18 cellular contexts compared by ENCODE assay signal in genomic region chr7:23226841-23227450, GRCh38. TPM values are rescaled to one million over a fixed set of nuclear protein-coding genes. Genes with fewer than 3 reads are reported as not detected.
A peak's percentile ranks its signal among the peaks of the same experiment; 100 is the strongest.
DNase-seq lines count a peak whose midpoint lies in the region; ATAC-seq and TF ChIP-seq lines count a peak whose summit lies in the region.
"Had no signal": no experiment of that assay in that cellular context is flagged by ENCODE, and none has a peak within 500 bp of the region (broad histone marks: within the 10 kb centered on the region; RNA-seq: fewer than 3 reads in every experiment).

No MANE protein-coding gene starts in this region.

- H3K9me3 ChIP-seq in tibial nerve: peaks cover 0 to 5% (median 0%) of the 10 kb centered on the region in 4 donors
- H3K9me3 ChIP-seq: SK-N-SH had no signal

- H3K27me3 Mint-ChIP-seq in activated T-helper 1 cell treated with anti-CD3 and anti-CD28 coated beads, Interleukin-12 subunit alpha, Interleukin-12 subunit beta, Interleukin-2, Interleukin-4 antibody, amounts not matched to agents 30 ng/mL and 10 ng/mL and 1 ng/mL, durations not matched to agents 14 hours and 24 hours and 36 hours (ENCODE audit: insufficient read depth): peaks cover 7% of the 10 kb centered on the region

- H3K4me3 ChIP-seq in tibial nerve: no peak overlapping the region

- no peaks in the 10 kb centered on the region for H3K27me3 ChIP-seq in tibial nerve

- TF ChIP-seq POLR2A in tibial nerve (IDR thresholded peaks at IDR 0.05): no peak

- WGBS in tibial nerve, 2 donors: 76 to 81% methylated on average over 4 of the region's 4 CpGs

- no peaks in the 10 kb centered on the region for H3K4me1 Mint-ChIP-seq in stimulated activated effector memory CD8-positive, alpha-beta T cell treated with anti-CD3 and anti-CD28 coated beads, Interleukin-12 subunit alpha, Interleukin-12 subunit beta, amount 100 ng/mL, for 72 hours
- no peaks in the 10 kb centered on the region for H3K4me1 Mint-ChIP-seq in activated T-helper 1 cell treated with anti-CD3 and anti-CD28 coated beads, Interleukin-12 subunit alpha, Interleukin-12 subunit beta, Interleukin-2, Interleukin-4 antibody, amounts not matched to agents 30 ng/mL and 10 ng/mL and 1 ng/mL, durations not matched to agents 14 hours and 24 hours and 36 hours (ENCODE audit: low read depth)

- TF ChIP-seq EP300 in tibial nerve (IDR thresholded peaks at IDR 0.05): no peak

- peak; percentile 85 for DNase-seq in Ammon's horn (ENCODE audit: low spot score)
- peak; percentile 57 for DNase-seq in GDM1 (lab: John Stamatoyannopoulos, UW)
- DNase-seq in amygdala (lab: John Stamatoyannopoulos, UW): peak in 31 of 56 donors; percentile 9 to 75 (median 36)
- peak; percentile 27 for DNase-seq in inferior parietal cortex (ENCODE audit: extremely low spot score)
- no peak for DNase-seq in stimulated activated effector memory CD8-positive, alpha-beta T cell treated with anti-CD3 and anti-CD28 coated beads, Interleukin-12 subunit alpha, Interleukin-12 subunit beta, amount 100 ng/mL, for 72 hours (ENCODE audit: low spot score in 2 of 2)
- DNase-seq in activated naive CD4-positive, alpha-beta T cell (lab: John Stamatoyannopoulos, UW): no peak
- DNase-seq in activated T-helper 1 cell treated with anti-CD3 and anti-CD28 coated beads, Interleukin-12 subunit alpha, Interleukin-12 subunit beta, Interleukin-2, Interleukin-4 antibody, amounts not matched to agents 30 ng/mL and 10 ng/mL and 1 ng/mL, durations not matched to agents 14 hours and 24 hours and 36 hours (ENCODE audit: low spot score): no peak
- DNase-seq in tibial nerve (ENCODE audit: low spot score in 2 of 2): no peak
- DNase-seq: HCEC 1CT, NCI-H187, NCI-H2107, NCI-H345, NCI-H526, OCI-M1, SHP77 treated with DMSO at 0.1 percent for 48 hours, SK-N-SH had no signal

- H3K4me3 Mint-ChIP-seq in stimulated activated effector memory CD8-positive, alpha-beta T cell treated with anti-CD3 and anti-CD28 coated beads, Interleukin-12 subunit alpha, Interleukin-12 subunit beta, amount 100 ng/mL, for 72 hours: no peak overlapping the region
- no peak overlapping the region for H3K4me3 Mint-ChIP-seq in activated T-helper 1 cell treated with anti-CD3 and anti-CD28 coated beads, Interleukin-12 subunit alpha, Interleukin-12 subunit beta, Interleukin-2, Interleukin-4 antibody, amounts not matched to agents 30 ng/mL and 10 ng/mL and 1 ng/mL, durations not matched to agents 14 hours and 24 hours and 36 hours
- H3K4me3 Mint-ChIP-seq: IgD-negative memory B cell had no signal

- no peak for ATAC-seq in stimulated activated effector memory CD8-positive, alpha-beta T cell treated with anti-CD3 and anti-CD28 coated beads, Interleukin-12 subunit alpha, Interleukin-12 subunit beta, amount 100 ng/mL, for 72 hours

- H3K27ac ChIP-seq in tibial nerve: no peak overlapping the region
- H3K27ac ChIP-seq: C4-2B had no signal

- H3K4me1 ChIP-seq in tibial nerve: no peaks in the 10 kb centered on the region

- no peak overlapping the region for H3K27ac Mint-ChIP-seq in stimulated activated effector memory CD8-positive, alpha-beta T cell treated with anti-CD3 and anti-CD28 coated beads, Interleukin-12 subunit alpha, Interleukin-12 subunit beta, amount 100 ng/mL, for 72 hours
- H3K27ac Mint-ChIP-seq in activated T-helper 1 cell treated with anti-CD3 and anti-CD28 coated beads, Interleukin-12 subunit alpha, Interleukin-12 subunit beta, Interleukin-2, Interleukin-4 antibody, amounts not matched to agents 30 ng/mL and 10 ng/mL and 1 ng/mL, durations not matched to agents 14 hours and 24 hours and 36 hours: no peak overlapping the region
- H3K27ac Mint-ChIP-seq: IgD-negative memory B cell had no signal

- H3K9me3 Mint-ChIP-seq in stimulated activated effector memory CD8-positive, alpha-beta T cell treated with anti-CD3 and anti-CD28 coated beads, Interleukin-12 subunit alpha, Interleukin-12 subunit beta, amount 100 ng/mL, for 72 hours: no peaks in the 10 kb centered on the region
- H3K9me3 Mint-ChIP-seq in activated T-helper 1 cell treated with anti-CD3 and anti-CD28 coated beads, Interleukin-12 subunit alpha, Interleukin-12 subunit beta, Interleukin-2, Interleukin-4 antibody, amounts not matched to agents 30 ng/mL and 10 ng/mL and 1 ng/mL, durations not matched to agents 14 hours and 24 hours and 36 hours: no peaks in the 10 kb centered on the region

- intact Hi-C loops in activated T-helper 1 cell treated with anti-CD3 and anti-CD28 coated beads, Interleukin-12 subunit alpha, Interleukin-12 subunit beta, Interleukin-2, Interleukin-4 antibody, amounts not matched to agents 30 ng/mL and 10 ng/mL and 1 ng/mL, durations not matched to agents 14 hours and 24 hours and 36 hours (cut with micrococcal nuclease): no loop called here

- no peak for TF ChIP-seq CTCF in tibial nerve (IDR thresholded peaks at IDR 0.05)

- no peaks in the 10 kb centered on the region for H3K36me3 ChIP-seq in tibial nerve

- H3K36me3 Mint-ChIP-seq in stimulated activated effector memory CD8-positive, alpha-beta T cell treated with anti-CD3 and anti-CD28 coated beads, Interleukin-12 subunit alpha, Interleukin-12 subunit beta, amount 100 ng/mL, for 72 hours: no peaks in the 10 kb centered on the region
- no peaks in the 10 kb centered on the region for H3K36me3 Mint-ChIP-seq in activated T-helper 1 cell treated with anti-CD3 and anti-CD28 coated beads, Interleukin-12 subunit alpha, Interleukin-12 subunit beta, Interleukin-2, Interleukin-4 antibody, amounts not matched to agents 30 ng/mL and 10 ng/mL and 1 ng/mL, durations not matched to agents 14 hours and 24 hours and 36 hours (ENCODE audit: low read depth)

RNA-seq across cellular contexts. Expression of gene GPNMB, which starts 19.6 kb away (rescaled TPM):
- total RNA-seq in activated T-helper 1 cell treated with anti-CD3 and anti-CD28 coated beads, Interleukin-12 subunit alpha, Interleukin-12 subunit beta, Interleukin-2, Interleukin-4 antibody, amounts not matched to agents 30 ng/mL and 10 ng/mL and 1 ng/mL, durations not matched to agents 14 hours and 24 hours and 36 hours: 0.83 and 1.2 TPM in 2 replicates
- 100 to 1,000 TPM in 1 of 4 donors, 10 to 100 TPM in 3; 47.4 to 156 (median 72.5) TPM for total RNA-seq in tibial nerve

RNA-seq across cellular contexts. Expression of gene NUP42, which starts 45.1 kb away (rescaled TPM):
- 52.7 and 55.2 TPM in 2 replicates for total RNA-seq in activated T-helper 1 cell treated with anti-CD3 and anti-CD28 coated beads, Interleukin-12 subunit alpha, Interleukin-12 subunit beta, Interleukin-2, Interleukin-4 antibody, amounts not matched to agents 30 ng/mL and 10 ng/mL and 1 ng/mL, durations not matched to agents 14 hours and 24 hours and 36 hours
- total RNA-seq in tibial nerve: 10 to 100 TPM; 19.2 to 45.6 (median 35.8) TPM

Comparison
In these comparisons a context has a peak if more than half of its experiments do, and no peak if none do; other contexts are left out.
1. DNase-seq: peak in Ammon's horn (single experiment), GDM1 (single experiment), amygdala (31 of 56) and inferior parietal cortex (single experiment); none in stimulated activated effector memory CD8-positive, alpha-beta T cell treated with anti-CD3 and anti-CD28 coated beads, Interleukin-12 subunit alpha, Interleukin-12 subunit beta, amount 100 ng/mL, for 72 hours (0 of 2), activated naive CD4-positive, alpha-beta T cell (0 of 4), activated T-helper 1 cell treated with anti-CD3 and anti-CD28 coated beads, Interleukin-12 subunit alpha, Interleukin-12 subunit beta, Interleukin-2, Interleukin-4 antibody, amounts not matched to agents 30 ng/mL and 10 ng/mL and 1 ng/mL, durations not matched to agents 14 hours and 24 hours and 36 hours (single experiment) and tibial nerve (0 of 2).
2. RNA of gene GPNMB, which starts 19.6 kb away (total RNA-seq): 47.4 to 156 TPM in tibial nerve; 0.83 to 1.2 TPM in activated T-helper 1 cell treated with anti-CD3 and anti-CD28 coated beads, Interleukin-12 subunit alpha, Interleukin-12 subunit beta, Interleukin-2, Interleukin-4 antibody, amounts not matched to agents 30 ng/mL and 10 ng/mL and 1 ng/mL, durations not matched to agents 14 hours and 24 hours and 36 hours; every median in the first group is over 10 times any median in the second.